Comparison of ENCODE assay signal across 1 cellular context in genomic region chr19:45881909-45882528, GRCh38.
TF ChIP-seq lines count a peak whose summit lies in the region.

No MANE protein-coding gene starts in this region.

TF ChIP-seq in HepG2, 621 proteins besides CTCF, POLR2A, EP300 and RAD21 (continued from another document and continues in another):
- TF ChIP-seq ZGPAT (CRISPR knock-in tag; IDR thresholded peaks at IDR 0.05), result peak; percentile 59
- TF ChIP-seq TBX2 (CRISPR knock-in tag; IDR thresholded peaks at IDR 0.05; ENCODE audit: borderline replicate concordance), result peak; percentile 42; the same call in 1 of the 2 replicates
- TF ChIP-seq NFYC (CRISPR knock-in tag; IDR thresholded peaks at IDR 0.05), result peak; percentile 16; the same call in 1 of the 2 replicates
- no peak for TF ChIP-seq ATF7 (IDR thresholded peaks at IDR 0.05)
- TF ChIP-seq ATF7 (CRISPR knock-in tag; IDR thresholded peaks at IDR 0.05), result 0 out of 2 replicates have a peak, but pooled peaks have one; percentile 13
- TF ChIP-seq SMARCC2 (IDR thresholded peaks at IDR 0.05), result no peak
- TF ChIP-seq DZIP1 (CRISPR knock-in tag; IDR thresholded peaks at IDR 0.05), result no peak
- no peak for TF ChIP-seq SKI (IDR thresholded peaks at IDR 0.05; ENCODE audit: partially characterized antibody)
- TF ChIP-seq TSC22D2 (CRISPR knock-in tag; IDR thresholded peaks at IDR 0.05; ENCODE audit: borderline replicate concordance), result no peak
- TF ChIP-seq ZNF17 (CRISPR knock-in tag; IDR thresholded peaks at IDR 0.05), result no peak
- no peak for TF ChIP-seq MAFG (CRISPR knock-in tag; IDR thresholded peaks at IDR 0.05)
- TF ChIP-seq, protein P1, sequence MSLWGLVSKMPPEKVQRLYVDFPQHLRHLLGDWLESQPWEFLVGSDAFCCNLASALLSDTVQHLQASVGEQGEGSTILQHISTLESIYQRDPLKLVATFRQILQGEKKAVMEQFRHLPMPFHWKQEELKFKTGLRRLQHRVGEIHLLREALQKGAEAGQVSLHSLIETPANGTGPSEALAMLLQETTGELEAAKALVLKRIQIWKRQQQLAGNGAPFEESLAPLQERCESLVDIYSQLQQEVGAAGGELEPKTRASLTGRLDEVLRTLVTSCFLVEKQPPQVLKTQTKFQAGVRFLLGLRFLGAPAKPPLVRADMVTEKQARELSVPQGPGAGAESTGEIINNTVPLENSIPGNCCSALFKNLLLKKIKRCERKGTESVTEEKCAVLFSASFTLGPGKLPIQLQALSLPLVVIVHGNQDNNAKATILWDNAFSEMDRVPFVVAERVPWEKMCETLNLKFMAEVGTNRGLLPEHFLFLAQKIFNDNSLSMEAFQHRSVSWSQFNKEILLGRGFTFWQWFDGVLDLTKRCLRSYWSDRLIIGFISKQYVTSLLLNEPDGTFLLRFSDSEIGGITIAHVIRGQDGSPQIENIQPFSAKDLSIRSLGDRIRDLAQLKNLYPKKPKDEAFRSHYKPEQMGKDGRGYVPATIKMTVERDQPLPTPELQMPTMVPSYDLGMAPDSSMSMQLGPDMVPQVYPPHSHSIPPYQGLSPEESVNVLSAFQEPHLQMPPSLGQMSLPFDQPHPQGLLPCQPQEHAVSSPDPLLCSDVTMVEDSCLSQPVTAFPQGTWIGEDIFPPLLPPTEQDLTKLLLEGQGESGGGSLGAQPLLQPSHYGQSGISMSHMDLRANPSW (CRISPR knock-in tag; IDR thresholded peaks at IDR 0.05; ENCODE audit: borderline replicate concordance), result no peak
- no peak for TF ChIP-seq KDM1A (CRISPR knock-in tag; IDR thresholded peaks at IDR 0.05)
- peak; percentile 83 for TF ChIP-seq HIVEP1 (CRISPR knock-in tag; IDR thresholded peaks at IDR 0.05)
- TF ChIP-seq, protein P2, sequence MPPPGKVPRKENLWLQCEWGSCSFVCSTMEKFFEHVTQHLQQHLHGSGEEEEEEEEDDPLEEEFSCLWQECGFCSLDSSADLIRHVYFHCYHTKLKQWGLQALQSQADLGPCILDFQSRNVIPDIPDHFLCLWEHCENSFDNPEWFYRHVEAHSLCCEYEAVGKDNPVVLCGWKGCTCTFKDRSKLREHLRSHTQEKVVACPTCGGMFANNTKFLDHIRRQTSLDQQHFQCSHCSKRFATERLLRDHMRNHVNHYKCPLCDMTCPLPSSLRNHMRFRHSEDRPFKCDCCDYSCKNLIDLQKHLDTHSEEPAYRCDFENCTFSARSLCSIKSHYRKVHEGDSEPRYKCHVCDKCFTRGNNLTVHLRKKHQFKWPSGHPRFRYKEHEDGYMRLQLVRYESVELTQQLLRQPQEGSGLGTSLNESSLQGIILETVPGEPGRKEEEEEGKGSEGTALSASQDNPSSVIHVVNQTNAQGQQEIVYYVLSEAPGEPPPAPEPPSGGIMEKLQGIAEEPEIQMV (CRISPR knock-in tag; IDR thresholded peaks at IDR 0.05; ENCODE audit: low read depth), result peak; percentile 67
- no peak for TF ChIP-seq ARNT (IDR thresholded peaks at IDR 0.05)
- no peak; the same call in 1 of the 2 replicates for TF ChIP-seq ZSCAN30 (CRISPR knock-in tag; IDR thresholded peaks at IDR 0.05)
- no peak for TF ChIP-seq ZMAT3 (CRISPR knock-in tag; conservative IDR thresholded peaks at IDR 0.05)
- TF ChIP-seq ZNF691 (CRISPR knock-in tag; IDR thresholded peaks at IDR 0.05; ENCODE audit: borderline replicate concordance, low read depth), result no peak
- TF ChIP-seq, protein P3, sequence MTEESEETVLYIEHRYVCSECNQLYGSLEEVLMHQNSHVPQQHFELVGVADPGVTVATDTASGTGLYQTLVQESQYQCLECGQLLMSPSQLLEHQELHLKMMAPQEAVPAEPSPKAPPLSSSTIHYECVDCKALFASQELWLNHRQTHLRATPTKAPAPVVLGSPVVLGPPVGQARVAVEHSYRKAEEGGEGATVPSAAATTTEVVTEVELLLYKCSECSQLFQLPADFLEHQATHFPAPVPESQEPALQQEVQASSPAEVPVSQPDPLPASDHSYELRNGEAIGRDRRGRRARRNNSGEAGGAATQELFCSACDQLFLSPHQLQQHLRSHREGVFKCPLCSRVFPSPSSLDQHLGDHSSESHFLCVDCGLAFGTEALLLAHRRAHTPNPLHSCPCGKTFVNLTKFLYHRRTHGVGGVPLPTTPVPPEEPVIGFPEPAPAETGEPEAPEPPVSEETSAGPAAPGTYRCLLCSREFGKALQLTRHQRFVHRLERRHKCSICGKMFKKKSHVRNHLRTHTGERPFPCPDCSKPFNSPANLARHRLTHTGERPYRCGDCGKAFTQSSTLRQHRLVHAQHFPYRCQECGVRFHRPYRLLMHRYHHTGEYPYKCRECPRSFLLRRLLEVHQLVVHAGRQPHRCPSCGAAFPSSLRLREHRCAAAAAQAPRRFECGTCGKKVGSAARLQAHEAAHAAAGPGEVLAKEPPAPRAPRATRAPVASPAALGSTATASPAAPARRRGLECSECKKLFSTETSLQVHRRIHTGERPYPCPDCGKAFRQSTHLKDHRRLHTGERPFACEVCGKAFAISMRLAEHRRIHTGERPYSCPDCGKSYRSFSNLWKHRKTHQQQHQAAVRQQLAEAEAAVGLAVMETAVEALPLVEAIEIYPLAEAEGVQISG (CRISPR knock-in tag; IDR thresholded peaks at IDR 0.05), result peak; percentile 55; the same call in 1 of the 2 replicates
- TF ChIP-seq KDM4B (CRISPR knock-in tag; IDR thresholded peaks at IDR 0.05), result no peak
- no peak for TF ChIP-seq BCLAF1 (IDR thresholded peaks at IDR 0.05)
- TF ChIP-seq ZBTB7A (CRISPR knock-in tag; IDR thresholded peaks at IDR 0.05), result no peak; the same call in 1 of the 2 replicates
- TF ChIP-seq, protein P4, sequence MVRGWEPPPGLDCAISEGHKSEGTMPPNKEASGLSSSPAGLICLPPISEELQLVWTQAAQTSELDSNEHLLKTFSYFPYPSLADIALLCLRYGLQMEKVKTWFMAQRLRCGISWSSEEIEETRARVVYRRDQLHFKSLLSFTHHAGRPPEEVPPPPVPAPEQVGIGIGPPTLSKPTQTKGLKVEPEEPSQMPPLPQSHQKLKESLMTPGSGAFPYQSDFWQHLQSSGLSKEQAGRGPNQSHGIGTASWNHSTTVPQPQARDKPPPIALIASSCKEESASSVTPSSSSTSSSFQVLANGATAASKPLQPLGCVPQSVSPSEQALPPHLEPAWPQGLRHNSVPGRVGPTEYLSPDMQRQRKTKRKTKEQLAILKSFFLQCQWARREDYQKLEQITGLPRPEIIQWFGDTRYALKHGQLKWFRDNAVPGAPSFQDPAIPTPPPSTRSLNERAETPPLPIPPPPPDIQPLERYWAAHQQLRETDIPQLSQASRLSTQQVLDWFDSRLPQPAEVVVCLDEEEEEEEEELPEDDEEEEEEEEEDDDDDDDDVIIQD (CRISPR knock-in tag; IDR thresholded peaks at IDR 0.05; ENCODE audit: low read depth), result no peak
- no peak; the same call in 1 of the 2 replicates for TF ChIP-seq CREM (IDR thresholded peaks at IDR 0.05)
- TF ChIP-seq CREM (CRISPR knock-in tag; IDR thresholded peaks at IDR 0.05), result no peak
- TF ChIP-seq ZNF253 (CRISPR knock-in tag; IDR thresholded peaks at IDR 0.05; ENCODE audit: borderline replicate concordance), result no peak
- TF ChIP-seq KIAA2018 (CRISPR knock-in tag; IDR thresholded peaks at IDR 0.05; ENCODE audit: borderline replicate concordance), result no peak
- no peak for TF ChIP-seq ZNF777 (CRISPR knock-in tag; IDR thresholded peaks at IDR 0.05)
- TF ChIP-seq MIER3 (CRISPR knock-in tag; IDR thresholded peaks at IDR 0.05; ENCODE audit: borderline replicate concordance), result no peak
